ENCODE assay signal across 8 cellular contexts in the genomic region with DNA sequence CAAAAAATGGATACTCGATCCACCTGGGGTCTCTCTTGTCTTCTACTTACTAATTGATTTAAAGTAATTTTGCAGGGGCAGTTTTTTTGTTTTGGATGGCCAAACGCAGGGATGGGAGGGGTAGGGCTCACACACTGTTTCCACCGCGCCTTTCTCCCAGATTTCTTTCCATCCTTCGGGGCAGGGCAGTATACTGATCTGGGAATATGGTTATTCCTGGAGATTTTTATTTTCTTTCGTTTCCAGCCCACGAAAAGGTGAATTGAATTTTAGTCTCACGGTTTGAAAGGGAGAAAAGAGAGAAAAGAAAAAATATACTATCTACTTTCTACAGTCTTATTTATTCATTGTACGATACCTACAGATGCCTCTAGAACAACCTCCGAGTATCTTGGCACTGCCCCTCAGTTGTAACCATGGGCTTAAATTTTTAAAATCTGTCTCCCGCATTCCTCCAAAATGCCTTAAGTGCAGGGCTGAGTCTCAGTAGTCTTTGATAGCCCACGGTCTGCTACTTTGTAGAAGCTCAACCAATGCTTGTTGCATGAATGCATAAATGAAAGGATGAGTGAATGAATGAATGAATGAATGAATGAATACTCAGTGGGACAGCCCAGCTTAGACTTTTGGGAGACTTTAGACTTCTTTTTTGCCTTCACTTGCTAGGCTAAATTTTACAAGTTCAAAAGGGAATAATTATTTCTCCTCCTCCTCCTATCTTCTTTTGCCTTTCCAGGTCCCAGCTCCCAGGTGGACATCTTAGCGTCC. TPM values are rescaled to one million over a fixed set of nuclear protein-coding genes. Genes with fewer than 3 reads are reported as not detected.
DNase-seq lines count a peak whose midpoint lies in the region; ATAC-seq and TF ChIP-seq lines count a peak whose summit lies in the region.

No MANE protein-coding gene starts in this region.

- H3K36me3 ChIP-seq in iPS-18a (ENCODE audit: control insufficient read depth, low read depth, low read length), result no peaks in the 10 kb centered on the region

- H3K4me3 Mint-ChIP-seq in activated CD4-positive, alpha-beta T cell treated with anti-CD3 and anti-CD28 coated beads, Interleukin-2, amount 10 ng/mL, durations not matched to agents 24 days and 14 days, result peak overlapping the region; percentile 92

- peaks cover 7% of the 10 kb centered on the region for H3K27me3 Mint-ChIP-seq in activated CD4-positive, alpha-beta T cell treated with anti-CD3 and anti-CD28 coated beads, Interleukin-2, amount 10 ng/mL, durations not matched to agents 24 days and 14 days

- TF ChIP-seq CTCF in WI38 (IDR thresholded peaks at IDR 0.05; ENCODE audit: low read depth, low read length), result no peak

- peaks cover 4% of the 10 kb centered on the region for H3K36me3 Mint-ChIP-seq in activated CD4-positive, alpha-beta T cell treated with anti-CD3 and anti-CD28 coated beads, Interleukin-2, amount 10 ng/mL, durations not matched to agents 24 days and 14 days (ENCODE audit: low read depth)

- H3K4me3 ChIP-seq in WI38 (ENCODE audit: low read depth, low read length), result peak overlapping the region; percentile 80
- peak overlapping the region; percentile 86 for H3K4me3 ChIP-seq in iPS-18a (ENCODE audit: low read length)

- H3K9me3 ChIP-seq in iPS-18a (ENCODE audit: control insufficient read depth, low read depth, low read length), result no peaks in the 10 kb centered on the region

- H3K4me1 Mint-ChIP-seq in activated CD4-positive, alpha-beta T cell treated with anti-CD3 and anti-CD28 coated beads, Interleukin-2, amount 10 ng/mL, durations not matched to agents 24 days and 14 days, result peaks cover 48% of the 10 kb centered on the region

- H3K9me3 Mint-ChIP-seq in activated CD4-positive, alpha-beta T cell treated with anti-CD3 and anti-CD28 coated beads, Interleukin-2, amount 10 ng/mL, durations not matched to agents 24 days and 14 days, result peaks cover 3% of the 10 kb centered on the region

- no peaks in the 10 kb centered on the region for H3K27me3 ChIP-seq in iPS-18a (ENCODE audit: control insufficient read depth, insufficient read depth, low read length)

- no peak for ATAC-seq in HG03342 (IDR thresholded peaks at IDR 0.05; ENCODE audit: unreplicated experiment)

- no peak for DNase-seq in activated CD4-positive, alpha-beta T cell treated with anti-CD3 and anti-CD28 coated beads, Interleukin-2, amount 10 ng/mL, durations not matched to agents 24 days and 14 days
- DNase-seq in activated CD4-positive, alpha-beta T cell treated with anti-CD3 and anti-CD28 coated beads for 48 hours, result no peak
- DNase-seq in substantia nigra (lab: John Stamatoyannopoulos, UW), result peak in 2 of 49 donors; percentile 15 to 73
- DNase-seq in NCI-H226, result no peak
- no peak for DNase-seq in DMS153 treated with DMSO at 0.1 percent for 48 hours (lab: John Stamatoyannopoulos, UW; ENCODE audit: unreplicated experiment)

- no peaks in the 10 kb centered on the region for H3K4me1 ChIP-seq in iPS-18a (ENCODE audit: control insufficient read depth, low read depth, low read length)

- H3K9ac ChIP-seq in iPS-18a (ENCODE audit: low read length), result no peak overlapping the region

- peak overlapping the region; percentile 96 for H3K27ac Mint-ChIP-seq in activated CD4-positive, alpha-beta T cell treated with anti-CD3 and anti-CD28 coated beads, Interleukin-2, amount 10 ng/mL, durations not matched to agents 24 days and 14 days

- intact Hi-C loops in activated CD4-positive, alpha-beta T cell treated with anti-CD3 and anti-CD28 coated beads, Interleukin-2, amount 10 ng/mL, durations not matched to agents 24 days and 14 days (cut with micrococcal nuclease), result loop anchor here (1.0 to 10.0 kb wide), 11 partner anchors 11 to 1765 kb away; no protein-coding TSS in a partner anchor

- no peak overlapping the region for H3K27ac ChIP-seq in iPS-18a (ENCODE audit: low read length)
- peak overlapping the region; percentile 73 for H3K27ac ChIP-seq in substantia nigra (ENCODE audit: low read depth, low read length, poor library complexity, severe bottlenecking)

RNA-seq across cellular contexts. Expression of a gene that starts 18.1 kb away (rescaled TPM):
- total RNA-seq in activated CD4-positive, alpha-beta T cell treated with anti-CD3 and anti-CD28 coated beads, Interleukin-2, amount 10 ng/mL, durations not matched to agents 24 days and 14 days, result 64.8 and 67.3 TPM in 2 replicates
